In genomic region chr3:42190701-42191442, GRCh38 we compare ENCODE assay signal across 8 cellular contexts.
DNase-seq lines count a peak whose midpoint lies in the region; ATAC-seq, FAIRE-seq and TF ChIP-seq lines count a peak whose summit lies in the region.

No MANE protein-coding gene starts in this region.

- H3K18ac ChIP-seq in mesendoderm (ENCODE audit: low read length) = no peak overlapping the region

- H4K8ac ChIP-seq in mesendoderm (ENCODE audit: low read depth, low read length) = no peak overlapping the region

- no peak for TF ChIP-seq POLR2A in GM12892 (IDR thresholded peaks at IDR 0.05; ENCODE audit: low read depth, low read length)

- H2BK120ac ChIP-seq in mesendoderm (ENCODE audit: low read depth, low read length) = no peak overlapping the region

- no peak overlapping the region for H3K9ac ChIP-seq in mesendoderm (ENCODE audit: low read length)

- H3K27ac ChIP-seq in 22Rv1 (no peak overlapping the region), mesendoderm (ENCODE audit: low read depth, low read length) (no peak overlapping the region)

- H4K5ac ChIP-seq in mesendoderm (ENCODE audit: low read length) = no peak overlapping the region

- no peaks in the 10 kb centered on the region for H3K4me1 ChIP-seq in mesendoderm (ENCODE audit: control insufficient read depth, low read depth, low read length)

- H3K27me3 ChIP-seq in mesendoderm (ENCODE audit: insufficient read depth, low read length, poor library complexity) = no peaks in the 10 kb centered on the region

- H3K9me3 Mint-ChIP-seq in activated CD8-positive, alpha-beta T cell treated with anti-CD3 and anti-CD28 coated beads, Interleukin-2, amount 10 ng/mL, durations not matched to agents 7 days and 5 days (ENCODE audit: insufficient read depth) = no peaks in the 10 kb centered on the region

- no peak overlapping the region for H2BK15ac ChIP-seq in mesendoderm (replicated peaks; ENCODE audit: low read depth)

- peaks cover 2% of the 10 kb centered on the region for H3K36me3 ChIP-seq in mesendoderm (ENCODE audit: control insufficient read depth, insufficient read depth, low read length)

- H3K4ac ChIP-seq in mesendoderm (ENCODE audit: low read depth, low read length) = no peak overlapping the region

- H2AK5ac ChIP-seq in mesendoderm (ENCODE audit: low read length) = no peak overlapping the region

- no peak overlapping the region for H3K23ac ChIP-seq in mesendoderm (ENCODE audit: low read length)

- H3K79me1 ChIP-seq in mesendoderm (ENCODE audit: low read length) = no peaks in the 10 kb centered on the region

- peak overlapping the region; percentile 71 for H3K27ac Mint-ChIP-seq in activated CD8-positive, alpha-beta T cell treated with anti-CD3 and anti-CD28 coated beads, Interleukin-2, amount 10 ng/mL, durations not matched to agents 7 days and 5 days

- H3K56ac ChIP-seq in mesendoderm (ENCODE audit: low read length) = no peak overlapping the region

- H3K36me3 Mint-ChIP-seq in activated CD8-positive, alpha-beta T cell treated with anti-CD3 and anti-CD28 coated beads, Interleukin-2, amount 10 ng/mL, durations not matched to agents 7 days and 5 days (ENCODE audit: low read depth) = peaks cover 35% of the 10 kb centered on the region

- H2BK5ac ChIP-seq in mesendoderm (ENCODE audit: low read length) = no peak overlapping the region

- peak; percentile 87 for FAIRE-seq in GM12892 (lab: Jason Lieb, UNC)

- no peaks in the 10 kb centered on the region for H3K79me2 ChIP-seq in mesendoderm (ENCODE audit: control insufficient read depth, insufficient read depth, low read length)

- H3K27me3 Mint-ChIP-seq in activated CD8-positive, alpha-beta T cell treated with anti-CD3 and anti-CD28 coated beads, Interleukin-2, amount 10 ng/mL, durations not matched to agents 7 days and 5 days (ENCODE audit: low read depth) = no peaks in the 10 kb centered on the region

- H3K4me3 ChIP-seq in mesendoderm (ENCODE audit: low read length) = no peak overlapping the region

- H3K4me2 ChIP-seq in mesendoderm (ENCODE audit: low read length) = no peak overlapping the region

- TF ChIP-seq CTCF in 22Rv1 (IDR thresholded peaks at IDR 0.05) = peak; percentile 93

- H3K4me1 Mint-ChIP-seq in activated CD8-positive, alpha-beta T cell treated with anti-CD3 and anti-CD28 coated beads, Interleukin-2, amount 10 ng/mL, durations not matched to agents 7 days and 5 days (ENCODE audit: low read depth) = peaks cover 63% of the 10 kb centered on the region

- no CpG with 5 or more reads among the region's 11 CpGs for WGBS in mesendoderm (ENCODE audit: extremely low coverage, insufficient coverage, low lambda C conversion rate)

- H3K4me3 Mint-ChIP-seq in activated CD8-positive, alpha-beta T cell treated with anti-CD3 and anti-CD28 coated beads, Interleukin-2, amount 10 ng/mL, durations not matched to agents 7 days and 5 days = no peak overlapping the region

- DNase-seq in GM12892 (ENCODE audit: insufficient read length) (no peak), NCI-H526 treated with DMSO at 0.1 percent for 48 hours (lab: John Stamatoyannopoulos, UW) (peak; percentile 21), mesendoderm (peak; percentile 74)
- DNase-seq in activated CD8-positive, alpha-beta T cell treated with anti-CD3 and anti-CD28 coated beads, Interleukin-2, amount 10 ng/mL, durations not matched to agents 7 days and 5 days = peak; percentile 81
- peak; percentile 44 for DNase-seq in effector CD8-positive, alpha-beta T cell (lab: John Stamatoyannopoulos, UW)
- DNase-seq in stimulated activated CD8-positive, alpha-beta memory T cell treated with anti-CD3 and anti-CD28 coated beads, Interleukin-4, amount 100 ng/mL, for 4 hours (ENCODE audit: low read depth in 2 of 2, low spot score in 1 of 2) = peak; percentile 35 to 51

- POLR2A ChIA-PET in activated CD8-positive, alpha-beta T cell treated with anti-CD3 and anti-CD28 coated beads, Interleukin-2, amount 10 ng/mL, durations not matched to agents 7 days and 5 days (lab: Charles Lee) = no interaction called here

- ATAC-seq in activated CD8-positive, alpha-beta T cell treated with anti-CD3 and anti-CD28 coated beads, Interleukin-2, amount 10 ng/mL, durations not matched to agents 7 days and 5 days = peak; percentile 79
- no peak for ATAC-seq in GM18873 (IDR thresholded peaks at IDR 0.05; ENCODE audit: low FRiP score, unreplicated experiment)

- CTCF ChIA-PET in activated CD8-positive, alpha-beta T cell treated with anti-CD3 and anti-CD28 coated beads, Interleukin-2, amount 10 ng/mL, durations not matched to agents 7 days and 5 days (lab: Charles Lee) = interaction anchor here (0.6 to 5.6 kb wide), 56 partner anchors 9 to 1917 kb away, joined by 3 to 84 read pairs (median 4); partner anchors contain the start of gene ULK4
